Comparison of ENCODE assay signal across 9 cellular contexts in the genomic region with DNA sequence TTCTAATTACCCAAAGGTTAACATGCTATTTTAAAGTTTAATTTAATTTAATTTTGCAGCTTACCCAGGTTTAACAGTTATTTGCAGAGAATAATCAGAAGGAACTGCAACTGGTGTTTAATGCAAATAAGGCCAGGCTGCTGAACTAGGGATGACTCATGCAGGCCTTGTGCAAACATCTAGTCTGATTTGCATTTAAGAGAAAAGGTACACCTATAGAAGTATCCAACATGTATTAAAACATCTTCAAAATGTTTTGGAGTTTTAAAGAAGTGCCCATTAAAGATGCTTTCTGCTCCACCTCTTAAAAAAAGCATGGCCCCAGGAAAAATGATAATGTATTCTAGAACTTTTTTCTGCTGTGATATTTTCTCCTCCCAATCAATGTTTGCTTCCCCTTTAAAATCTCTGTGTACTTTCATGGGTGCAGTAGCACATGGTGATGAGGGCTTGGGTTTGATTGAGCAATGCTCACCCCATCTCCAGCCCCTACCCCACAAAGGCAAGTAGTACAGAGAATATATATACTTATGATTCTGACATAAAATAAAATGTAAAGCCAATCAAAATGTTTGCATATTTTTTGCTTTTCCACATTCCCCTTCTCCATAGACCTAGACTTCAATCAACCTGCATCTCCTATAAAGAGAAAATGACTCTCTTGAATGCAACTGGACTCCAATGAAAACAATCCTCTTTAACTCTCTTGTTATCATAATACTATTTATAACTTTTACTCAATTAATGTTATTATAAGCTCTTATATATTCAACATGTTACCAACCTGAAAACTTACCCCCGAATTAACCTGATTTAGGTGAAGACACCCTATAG. TPM values are rescaled to one million over a fixed set of nuclear protein-coding genes. Genes with fewer than 3 reads are reported as not detected.
DNase-seq lines count a peak whose midpoint lies in the region; ATAC-seq and TF ChIP-seq lines count a peak whose summit lies in the region.
"Had no signal": no experiment of that assay in that cellular context is flagged by ENCODE, and none has a peak within 500 bp of the region (broad histone marks: within the 10 kb centered on the region; RNA-seq: fewer than 3 reads in every experiment).

No MANE protein-coding gene starts in this region.

- no peaks in the 10 kb centered on the region for H3K9me3 Mint-ChIP-seq in activated naive CD4-positive, alpha-beta T cell treated with anti-CD3 and anti-CD28 coated beads, Interleukin-2, amount 50 U/mL, for 72 hours
- H3K9me3 Mint-ChIP-seq: central memory CD8-positive, alpha-beta T cell had no signal

- no peak for TF ChIP-seq CTCF in right lobe of liver (IDR thresholded peaks at IDR 0.05)

- H3K27me3 ChIP-seq in right lobe of liver, result no peaks in the 10 kb centered on the region

- peak; percentile 94 for ATAC-seq in GM21381 (IDR thresholded peaks at IDR 0.05; ENCODE audit: unreplicated experiment)
- ATAC-seq in HG03521 (IDR thresholded peaks at IDR 0.05; ENCODE audit: unreplicated experiment), result peak; percentile 93
- ATAC-seq in right lobe of liver, result peak; percentile 86 to 89 (median 88)
- no peak for ATAC-seq in Right ventricle myocardium inferior
- ATAC-seq in activated naive CD4-positive, alpha-beta T cell treated with anti-CD3 and anti-CD28 coated beads, Interleukin-2, amount 50 U/mL, for 72 hours, result no peak

- H3K4me3 ChIP-seq in right lobe of liver, result peak overlapping the region in 2 of 3 donors; percentile 10 to 38

- WGBS in right lobe of liver (ENCODE audit: insufficient coverage, low coverage, low lambda C conversion rate, missing lambda C conversion rate), result 85% methylated on average over 1 of the region's 1 CpG

- H3K36me3 Mint-ChIP-seq in activated naive CD4-positive, alpha-beta T cell treated with anti-CD3 and anti-CD28 coated beads, Interleukin-2, amount 50 U/mL, for 72 hours, result no peaks in the 10 kb centered on the region

- intact Hi-C loops in right lobe of liver (cut with DNase I), result no loop called here
- intact Hi-C loops in Right ventricle myocardium inferior (cut with DNase I), result no loop called here

- TF ChIP-seq POLR2A in right lobe of liver (IDR thresholded peaks at IDR 0.05), result no peak

- H3K27ac ChIP-seq in right lobe of liver, result peak overlapping the region; percentile 18 to 74 (median 43)

- H3K9me3 ChIP-seq in right lobe of liver, result no peaks in the 10 kb centered on the region

- no peaks in the 10 kb centered on the region for H3K36me3 ChIP-seq in right lobe of liver

- no peak overlapping the region for H3K27ac Mint-ChIP-seq in activated naive CD4-positive, alpha-beta T cell treated with anti-CD3 and anti-CD28 coated beads, Interleukin-2, amount 50 U/mL, for 72 hours

- DNase-seq in DMS 273 treated with DMSO at 0.1 percent for 48 hours (lab: John Stamatoyannopoulos, UW), result peak; percentile 33
- DNase-seq in SHP77 (lab: John Stamatoyannopoulos, UW), result peak; percentile 58 to 82
- no peak for DNase-seq in right lobe of liver
- DNase-seq in Right ventricle myocardium inferior (ENCODE audit: missing footprints), result no peak
- no peak for DNase-seq in GF-D8 (lab: John Stamatoyannopoulos, UW)
- no peak for DNase-seq in activated naive CD4-positive, alpha-beta T cell treated with anti-CD3 and anti-CD28 coated beads, Interleukin-2, amount 50 U/mL, for 72 hours (ENCODE audit: low spot score in 2 of 2)

- peaks cover 0 to 45% (median 11%) of the 10 kb centered on the region in 4 donors for H3K4me1 ChIP-seq in right lobe of liver

RNA-seq across cellular contexts. Expression of a gene that starts 54.1 kb away (rescaled TPM):
- total RNA-seq in right lobe of liver (10 to 100 TPM in 5 of 6 experiments, 1 to 10 TPM in 1; 9.0 to 18.4 (median 17.1) TPM), Right ventricle myocardium inferior (5.0 TPM)
- total RNA-seq in activated naive CD4-positive, alpha-beta T cell treated with anti-CD3 and anti-CD28 coated beads, Interleukin-2, amount 50 U/mL, for 72 hours, result not detected

Comparison
In these comparisons a context has a peak if more than half of its experiments do, and no peak if none do; other contexts are left out.
1. DNase-seq: peak in DMS 273 treated with DMSO at 0.1 percent for 48 hours (single experiment) and SHP77 (2 of 2); none in right lobe of liver (0 of 3), Right ventricle myocardium inferior (single experiment), GF-D8 (single experiment) and activated naive CD4-positive, alpha-beta T cell treated with anti-CD3 and anti-CD28 coated beads, Interleukin-2, amount 50 U/mL, for 72 hours (0 of 2).
2. ATAC-seq: peak in GM21381 (single experiment), HG03521 (single experiment) and right lobe of liver (4 of 4); none in Right ventricle myocardium inferior (single experiment) and activated naive CD4-positive, alpha-beta T cell treated with anti-CD3 and anti-CD28 coated beads, Interleukin-2, amount 50 U/mL, for 72 hours (0 of 2).